In genomic region chr2:65185012-65185411, GRCh38 we compare ENCODE assay signal across 1 cellular context.
TF ChIP-seq lines count a peak whose summit lies in the region.

No MANE protein-coding gene starts in this region.

TF ChIP-seq in HepG2, 621 proteins besides CTCF, POLR2A, EP300 and RAD21 (continued from another document):
- TF ChIP-seq, protein P1, sequence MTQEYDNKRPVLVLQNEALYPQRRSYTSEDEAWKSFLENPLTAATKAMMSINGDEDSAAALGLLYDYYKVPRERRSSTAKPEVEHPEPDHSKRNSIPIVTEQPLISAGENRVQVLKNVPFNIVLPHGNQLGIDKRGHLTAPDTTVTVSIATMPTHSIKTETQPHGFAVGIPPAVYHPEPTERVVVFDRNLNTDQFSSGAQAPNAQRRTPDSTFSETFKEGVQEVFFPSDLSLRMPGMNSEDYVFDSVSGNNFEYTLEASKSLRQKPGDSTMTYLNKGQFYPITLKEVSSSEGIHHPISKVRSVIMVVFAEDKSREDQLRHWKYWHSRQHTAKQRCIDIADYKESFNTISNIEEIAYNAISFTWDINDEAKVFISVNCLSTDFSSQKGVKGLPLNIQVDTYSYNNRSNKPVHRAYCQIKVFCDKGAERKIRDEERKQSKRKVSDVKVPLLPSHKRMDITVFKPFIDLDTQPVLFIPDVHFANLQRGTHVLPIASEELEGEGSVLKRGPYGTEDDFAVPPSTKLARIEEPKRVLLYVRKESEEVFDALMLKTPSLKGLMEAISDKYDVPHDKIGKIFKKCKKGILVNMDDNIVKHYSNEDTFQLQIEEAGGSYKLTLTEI (CRISPR knock-in tag; conservative IDR thresholded peaks at IDR 0.05), result no peak
- TF ChIP-seq NAIF1 (CRISPR knock-in tag; IDR thresholded peaks at IDR 0.05; ENCODE audit: borderline replicate concordance), result no peak
- TF ChIP-seq TCF12 (IDR thresholded peaks at IDR 0.05), result no peak
- no peak for TF ChIP-seq TCF12 (CRISPR knock-in tag; IDR thresholded peaks at IDR 0.05)
- TF ChIP-seq ZMYM3 (CRISPR knock-in tag; IDR thresholded peaks at IDR 0.05), result peak; percentile 86
- TF ChIP-seq GABPA (IDR thresholded peaks at IDR 0.05; ENCODE audit: low read depth, low read length), result no peak
- no peak for TF ChIP-seq GABPA (CRISPR knock-in tag; IDR thresholded peaks at IDR 0.05; ENCODE audit: low read depth)
